Comparison of ENCODE assay signal across 1 cellular context in genomic region chr2:230660294-230661060, GRCh38.
TF ChIP-seq lines count a peak whose summit lies in the region.

No MANE protein-coding gene starts in this region.

TF ChIP-seq in H1, 55 proteins besides CTCF, POLR2A, EP300 and RAD21 (continued from another document):
- no peak for TF ChIP-seq KDM5A (IDR thresholded peaks at IDR 0.05; ENCODE audit: low read length)
- TF ChIP-seq ATF2 (IDR thresholded peaks at IDR 0.05; ENCODE audit: low read length), result no peak
- no peak for TF ChIP-seq BRCA1 (IDR thresholded peaks at IDR 0.05; ENCODE audit: low read depth, low read length)
- TF ChIP-seq SUZ12 (IDR thresholded peaks at IDR 0.05; ENCODE audit: low read length), result no peak
- TF ChIP-seq USF2 (IDR thresholded peaks at IDR 0.05; ENCODE audit: low read length), result no peak
